Comparison of ENCODE assay signal across 24 cellular contexts in the genomic region with DNA sequence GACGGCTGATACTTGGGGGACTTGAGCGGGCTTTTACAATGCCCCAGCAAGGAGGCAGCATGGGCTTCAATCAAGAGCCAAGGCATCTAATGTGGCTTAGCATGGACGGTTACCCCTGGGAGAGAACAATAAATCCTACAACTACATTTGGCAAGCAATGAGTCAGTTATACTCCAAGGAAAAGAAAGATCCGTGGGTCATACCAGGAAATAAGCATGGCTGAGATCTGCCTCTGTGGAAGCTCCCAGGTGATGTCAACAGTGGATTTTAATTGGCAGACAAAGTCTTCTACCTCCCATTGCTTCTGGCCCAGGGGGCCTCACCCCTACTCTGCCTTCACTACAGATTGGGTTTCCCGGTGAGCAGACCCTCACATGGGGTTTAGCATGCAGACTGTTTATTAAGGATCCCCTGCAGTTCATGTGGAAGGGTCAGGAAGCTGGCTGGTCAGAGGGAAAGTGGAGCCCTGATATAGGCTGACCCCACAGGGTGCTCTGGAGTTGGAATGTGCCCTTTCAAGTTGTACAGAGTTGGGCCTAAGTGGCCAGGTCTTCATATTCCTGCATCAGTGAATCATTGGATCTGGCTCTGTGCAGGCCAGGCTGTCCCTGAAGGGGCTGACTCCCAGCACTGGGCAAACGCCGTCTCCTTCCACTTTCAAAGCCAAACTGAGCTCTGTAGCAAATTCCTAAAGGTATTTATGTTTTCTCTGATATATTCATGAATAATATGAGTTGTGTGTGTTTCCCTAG.
"Had no signal": no experiment of that assay in that cellular context is flagged by ENCODE, and none has a peak within 500 bp of the region (broad histone marks: within the 10 kb centered on the region; RNA-seq: fewer than 3 reads in every experiment).

No MANE protein-coding gene starts in this region.

- H3K4me3 ChIP-seq: adrenal gland, K562 had no signal

- H3K9me3 Mint-ChIP-seq: activated CD4-positive, alpha-beta T cell treated with anti-CD3 and anti-CD28 coated beads, Interleukin-2, amount 10 ng/mL, durations not matched to agents 24 days and 14 days; activated naive CD4-positive, alpha-beta T cell treated with anti-CD3 and anti-CD28 coated beads for 36 hours; activated naive CD8-positive, alpha-beta T cell treated with anti-CD3 and anti-CD28 coated beads for 36 hours; activated T-cell treated with anti-CD3 and anti-CD28 coated beads, Interleukin-2, amount 50 U/mL, for 4 hours; T-helper 1 cell treated with Interleukin-12 subunit alpha and Interleukin-12 subunit beta and Interleukin-4 antibody, amounts not matched to agents 30 μg/mL and 1 μg/mL, for 36 hours had no signal

- H3K9me3 ChIP-seq: adrenal gland had no signal

- H3K4me1 Mint-ChIP-seq: activated CD4-positive, alpha-beta T cell treated with anti-CD3 and anti-CD28 coated beads, Interleukin-2, amount 10 ng/mL, durations not matched to agents 24 days and 14 days; WTC11 had no signal

- H3K36me3 Mint-ChIP-seq: activated naive CD8-positive, alpha-beta T cell treated with anti-CD3 and anti-CD28 coated beads for 36 hours; WTC11 had no signal

- H3K27ac ChIP-seq: adrenal gland had no signal

- H3K27me3 ChIP-seq: adrenal gland had no signal

- DNase-seq: activated CD4-positive, alpha-beta T cell treated with anti-CD3 and anti-CD28 coated beads, Interleukin-2, amount 10 ng/mL, durations not matched to agents 24 days and 14 days; activated CD4-positive, alpha-beta T cell treated with anti-CD3 and anti-CD28 coated beads, Interleukin-2, amount 50 U/mL, for 48 hours; activated CD4-positive, CD25-positive, alpha-beta regulatory T cell treated with anti-CD3 and anti-CD28 coated beads, Interleukin-2, amount 50 U/mL, for 72 hours; activated CD8-positive, alpha-beta memory T cell treated with anti-CD3 and anti-CD28 coated beads for 24 hours; activated gamma-delta T cell; activated naive CD4-positive, alpha-beta T cell treated with anti-CD3 and anti-CD28 coated beads for 36 hours; activated naive CD8-positive, alpha-beta T cell treated with anti-CD3 and anti-CD28 coated beads for 36 hours; activated T-cell treated with anti-CD3 and anti-CD28 coated beads, Interleukin-2, amount 50 U/mL, for 4 hours; adrenal gland; anterior cingulate cortex; caudate nucleus; Karpas-422; NCI-H1048; NCI-H146; NCI-H187 treated with DMSO at 0.1 percent for 48 hours; NCI-H2081 treated with DMSO at 0.1 percent for 48 hours; NCI-H2171 treated with DMSO at 0.1 percent for 48 hours; NCI-H226; NCI-H524; SHP77 had no signal

- H3K27me3 Mint-ChIP-seq: activated naive CD8-positive, alpha-beta T cell treated with anti-CD3 and anti-CD28 coated beads for 36 hours had no signal

- H3K27ac Mint-ChIP-seq: activated CD4-positive, alpha-beta T cell treated with anti-CD3 and anti-CD28 coated beads, Interleukin-2, amount 10 ng/mL, durations not matched to agents 24 days and 14 days; activated naive CD4-positive, alpha-beta T cell treated with anti-CD3 and anti-CD28 coated beads for 36 hours; activated naive CD8-positive, alpha-beta T cell treated with anti-CD3 and anti-CD28 coated beads for 36 hours; T-helper 1 cell treated with Interleukin-12 subunit alpha and Interleukin-12 subunit beta and Interleukin-4 antibody, amounts not matched to agents 30 μg/mL and 1 μg/mL, for 36 hours; WTC11 had no signal

- ATAC-seq: activated T-cell treated with anti-CD3 and anti-CD28 coated beads, Interleukin-2, amount 50 U/mL, for 4 hours; K562; WTC11 had no signal

- H3K4me1 ChIP-seq: adrenal gland had no signal

- H3K4me3 Mint-ChIP-seq: activated CD4-positive, alpha-beta T cell treated with anti-CD3 and anti-CD28 coated beads, Interleukin-2, amount 10 ng/mL, durations not matched to agents 24 days and 14 days; activated naive CD4-positive, alpha-beta T cell treated with anti-CD3 and anti-CD28 coated beads for 36 hours; activated naive CD8-positive, alpha-beta T cell treated with anti-CD3 and anti-CD28 coated beads for 36 hours; activated T-cell treated with anti-CD3 and anti-CD28 coated beads, Interleukin-2, amount 50 U/mL, for 4 hours; T-helper 1 cell treated with Interleukin-12 subunit alpha and Interleukin-12 subunit beta and Interleukin-4 antibody, amounts not matched to agents 30 μg/mL and 1 μg/mL, for 36 hours; WTC11 had no signal

- FAIRE-seq: K562, RCC 7860 had no signal

- H3K36me3 ChIP-seq: adrenal gland had no signal
